In the genomic region with DNA sequence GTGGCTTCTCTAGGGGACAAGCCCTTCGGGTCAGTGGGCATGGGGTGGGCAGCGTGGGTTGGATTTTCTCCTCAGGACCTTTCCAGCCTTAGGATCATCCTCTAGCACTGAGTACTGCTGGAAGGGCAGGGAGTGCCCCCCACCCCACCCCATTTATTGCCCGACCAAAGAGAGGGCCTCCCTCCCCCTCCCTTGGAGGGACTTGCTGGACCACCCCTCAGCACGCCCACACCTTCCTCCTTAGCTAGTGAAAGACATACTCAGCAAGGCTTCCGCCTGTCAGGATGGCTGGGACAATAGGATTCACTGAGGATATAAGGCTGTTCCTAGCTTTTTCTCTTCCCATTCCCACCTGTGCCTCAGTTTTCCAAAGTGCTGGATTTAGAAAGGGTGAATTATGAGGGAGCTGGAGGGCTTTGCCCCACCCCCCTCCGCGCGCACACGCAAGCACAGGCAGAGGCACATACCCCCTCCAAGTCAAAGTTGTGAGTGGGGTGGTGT, we compare ENCODE assay signal across 8 cellular contexts. TPM values are rescaled to one million over a fixed set of nuclear protein-coding genes. Genes with fewer than 3 reads are reported as not detected.
DNase-seq lines count a peak whose midpoint lies in the region; ATAC-seq and TF ChIP-seq lines count a peak whose summit lies in the region.

No MANE protein-coding gene starts in this region.

- no peaks in the 10 kb centered on the region for H3K27me3 ChIP-seq in gastrocnemius medialis

- no peaks in the 10 kb centered on the region for H3K36me3 Mint-ChIP-seq in T-cell

- H3K4me1 Mint-ChIP-seq in T-cell, result peaks cover 21 to 43% (median 28%) of the 10 kb centered on the region in 3 donors

- peaks cover 0 to 13% of the 10 kb centered on the region in 2 donors for H3K27me3 Mint-ChIP-seq in T-cell

- intact Hi-C loops in gastrocnemius medialis (cut with DNase I; ENCODE audit: low total_unique reads), result loop anchor here (5.0 kb wide), 1 partner anchor 450 kb away; the partner anchor contains the start of gene VEGFA

- peaks cover 71 to 89% of the 10 kb centered on the region in 2 donors for H3K4me1 ChIP-seq in gastrocnemius medialis

- TF ChIP-seq POLR2A in gastrocnemius medialis (IDR thresholded peaks at IDR 0.05), result no peak

- H3K4me3 Mint-ChIP-seq in T-cell, result peak overlapping the region; percentile 75 to 88 (median 77)

- DNase-seq in GM12865 (ENCODE audit: low read depth) (no peak), T-cell (no peak), fibroblast of the aortic adventitia (ENCODE audit: low read depth) (no peak), gastrocnemius medialis (no peak), NCI-H446 (lab: John Stamatoyannopoulos, UW) (no peak), NCI-H1092 (lab: John Stamatoyannopoulos, UW) (no peak)

- H3K9me3 ChIP-seq in gastrocnemius medialis, result no peaks in the 10 kb centered on the region

- H3K27ac ChIP-seq in gastrocnemius medialis, result peak overlapping the region; percentile 95 to 99 (median 98)

- POLR2A ChIA-PET in T-cell (lab: Charles Lee), result interaction anchor here in 1 of 2 donors (0.6 kb wide), 1 partner anchor 841 kb away, joined by 8 read pairs; no protein-coding TSS in a partner anchor

- H3K4me3 ChIP-seq in GM12865 (ENCODE audit: low read depth, low read length) (peak overlapping the region; percentile 51), fibroblast of the aortic adventitia (ENCODE audit: low read depth, low read length) (peak overlapping the region; percentile 67), gastrocnemius medialis (peak overlapping the region; percentile 61 to 85 (median 70))

- TF ChIP-seq CTCF in GM12865 (IDR thresholded peaks at IDR 0.05; ENCODE audit: insufficient read depth, low read depth, low read length, missing control alignments) (no peak), fibroblast of the aortic adventitia (IDR thresholded peaks at IDR 0.05; ENCODE audit: insufficient read depth, low read length) (no peak), gastrocnemius medialis (IDR thresholded peaks at IDR 0.05 in 4 of 5, conservative IDR thresholded peaks at IDR 0.05 in 1 of 5) (no peak)

- no peaks in the 10 kb centered on the region for H3K9me3 Mint-ChIP-seq in T-cell

- CTCF ChIA-PET in T-cell (lab: Charles Lee), result interaction anchor here (0.5 to 1.8 kb wide), 4 partner anchors 9 to 426 kb away, joined by 3 to 4 read pairs (median 4); no protein-coding TSS in a partner anchor

- ATAC-seq in T-cell (replicated peaks in 1 of 4) (no peak), gastrocnemius medialis (no peak), HG02840 (IDR thresholded peaks at IDR 0.05; ENCODE audit: low FRiP score, unreplicated experiment) (no peak), GM21526 (IDR thresholded peaks at IDR 0.05; ENCODE audit: low FRiP score, unreplicated experiment) (no peak)

- H3K36me3 ChIP-seq in gastrocnemius medialis, result no peaks in the 10 kb centered on the region

- H3K27ac Mint-ChIP-seq in T-cell, result peak overlapping the region in 1 of 2 donors; percentile 39

- in situ Hi-C loops in gastrocnemius medialis (cut with MboI; ENCODE audit: low sequenced_read_pairs in 4 of 4), result no loop called here

RNA-seq across cellular contexts. Expression of gene SLC29A1, which starts 0.9 kb away (rescaled TPM):
- 1 to 10 TPM; 1.3 to 8.0 (median 3.4) TPM for total RNA-seq in T-cell
- 5.2 and 23.6 TPM in 2 replicates for total RNA-seq in fibroblast of the aortic adventitia (ENCODE audit: low replicate concordance)
- total RNA-seq in gastrocnemius medialis, result 10 to 100 TPM; 18.3 to 95.5 (median 40.8) TPM

RNA-seq across cellular contexts. Expression of gene MYMX, which starts 5.8 kb away (rescaled TPM):
- total RNA-seq in T-cell (not detected), fibroblast of the aortic adventitia (ENCODE audit: low replicate concordance) (not detected in 2 replicates), gastrocnemius medialis (not detected)

RNA-seq across cellular contexts. Expression of gene HSP90AB1, which starts 24.4 kb away (rescaled TPM):
- total RNA-seq in T-cell (100 to 1,000 TPM; 394 to 454 (median 404) TPM), fibroblast of the aortic adventitia (ENCODE audit: low replicate concordance) (797 and 832 TPM in 2 replicates), gastrocnemius medialis (1,000 to 10,000 TPM in 2 of 4 donors, 100 to 1,000 TPM in 2; 878 to 1,576 (median 1,106) TPM)

RNA-seq across cellular contexts. Expression of gene SLC35B2, which starts 34.8 kb away (rescaled TPM):
- 10 to 100 TPM; 14.6 to 21.8 (median 20.3) TPM for total RNA-seq in T-cell
- 56.4 and 60.8 TPM in 2 replicates for total RNA-seq in fibroblast of the aortic adventitia (ENCODE audit: low replicate concordance)
- total RNA-seq in gastrocnemius medialis, result 10 to 100 TPM; 14.9 to 35.9 (median 21.4) TPM

RNA-seq across cellular contexts. Expression of gene NFKBIE, which starts 42.8 kb away (rescaled TPM):
- total RNA-seq in T-cell (10 to 100 TPM in 4 of 5 donors, 1 to 10 TPM in 1; 9.9 to 35.0 (median 13.6) TPM), fibroblast of the aortic adventitia (ENCODE audit: low replicate concordance) (5.4 and 74.7 TPM in 2 replicates), gastrocnemius medialis (10 to 100 TPM in 2 of 4 donors, 1 to 10 TPM in 2; 4.1 to 11.1 (median 10.0) TPM)
